14 cellular contexts compared by ENCODE assay signal in the genomic region with DNA sequence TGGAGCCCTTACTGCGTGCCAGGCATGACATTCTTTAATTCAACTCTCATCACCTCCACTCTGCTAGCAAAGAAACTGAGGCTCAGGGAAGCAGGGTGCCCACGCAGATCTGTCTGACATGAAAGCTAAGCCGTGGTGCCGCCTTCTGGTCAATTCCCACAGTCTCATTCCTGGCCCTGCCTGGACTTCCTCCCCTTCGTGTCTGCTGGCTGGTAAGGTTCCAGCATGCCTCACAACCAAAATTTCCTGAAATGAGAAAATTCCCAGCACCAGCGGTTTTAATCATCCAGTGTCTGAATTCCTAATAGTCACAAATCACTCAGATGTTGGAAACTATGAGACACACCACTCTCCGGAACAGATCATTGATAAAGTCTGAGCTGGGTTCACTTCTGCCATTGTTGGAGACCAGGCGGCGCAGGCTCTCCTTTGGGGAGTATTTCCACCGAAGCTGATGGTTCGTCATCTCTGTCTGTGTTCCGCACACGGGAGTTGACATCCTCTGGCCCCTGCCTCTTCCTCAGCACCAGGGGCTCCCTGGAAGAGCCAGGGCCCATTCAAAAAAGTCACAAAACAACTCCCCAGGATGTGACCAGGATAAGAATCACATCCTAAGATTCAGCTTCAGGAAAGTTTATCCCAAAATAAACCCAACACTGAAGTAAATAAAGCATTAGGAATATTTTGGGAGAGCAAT.
DNase-seq lines count a peak whose midpoint lies in the region; ATAC-seq and TF ChIP-seq lines count a peak whose summit lies in the region.
"Had no signal": no experiment of that assay in that cellular context is flagged by ENCODE, and none has a peak within 500 bp of the region (broad histone marks: within the 10 kb centered on the region; RNA-seq: fewer than 3 reads in every experiment).

No MANE protein-coding gene starts in this region.

- H3K36me3 Mint-ChIP-seq in activated T-cell treated with anti-CD3 and anti-CD28 coated beads, Interleukin-2, amount 50 U/mL, for 72 hours (ENCODE audit: insufficient read depth in 2 of 2): no peaks in the 10 kb centered on the region
- H3K36me3 Mint-ChIP-seq in activated CD8-positive, alpha-beta T cell treated with anti-CD3 and anti-CD28 coated beads, Interleukin-2, amount 10 ng/mL, durations not matched to agents 7 days and 5 days (ENCODE audit: low read depth): no peaks in the 10 kb centered on the region

- H3K36me3 ChIP-seq in lung (ENCODE audit: control insufficient read depth in 2 of 2, insufficient read depth in 2 of 2, low read length in 2 of 2) (no peaks in the 10 kb centered on the region), subcutaneous abdominal adipose tissue (ENCODE audit: control insufficient read depth in 5 of 5, insufficient read depth in 5 of 5, low read length in 5 of 5) (no peaks in the 10 kb centered on the region)
- H3K36me3 ChIP-seq: SJSA1 had no signal

- no peaks in the 10 kb centered on the region for H3K27me3 Mint-ChIP-seq in activated T-cell treated with anti-CD3 and anti-CD28 coated beads, Interleukin-2, amount 50 U/mL, for 72 hours (ENCODE audit: low read depth)
- H3K27me3 Mint-ChIP-seq in activated CD8-positive, alpha-beta T cell treated with anti-CD3 and anti-CD28 coated beads, Interleukin-2, amount 10 ng/mL, durations not matched to agents 7 days and 5 days (ENCODE audit: low read depth): no peaks in the 10 kb centered on the region

- H3K27me3 ChIP-seq in lung (ENCODE audit: control insufficient read depth, insufficient read depth) (no peaks in the 10 kb centered on the region), subcutaneous abdominal adipose tissue (ENCODE audit: control insufficient read depth in 5 of 5, insufficient read depth in 4 of 5, low read length in 5 of 5) (no peaks in the 10 kb centered on the region)
- H3K27me3 ChIP-seq: SJSA1 had no signal

- WGBS in lung, 2 donors: 64 to 70% methylated on average over 13 of the region's 13 CpGs

- H3K27ac Mint-ChIP-seq in activated T-cell treated with anti-CD3 and anti-CD28 coated beads, Interleukin-2, amount 50 U/mL, for 72 hours: no peak overlapping the region
- no peak overlapping the region for H3K27ac Mint-ChIP-seq in activated CD8-positive, alpha-beta T cell treated with anti-CD3 and anti-CD28 coated beads, Interleukin-2, amount 10 ng/mL, durations not matched to agents 7 days and 5 days

- DNase-seq in M059J (ENCODE audit: low read depth) (peak; percentile 52), fibroblast of mammary gland (ENCODE audit: low read depth) (peak; percentile 21), lung (ENCODE audit: low spot score) (no peak), NOMO-1 (lab: John Stamatoyannopoulos, UW; ENCODE audit: unreplicated experiment in 2 of 2) (no peak), SW 1271 (lab: John Stamatoyannopoulos, UW) (no peak)
- DNase-seq in activated T-cell treated with anti-CD3 and anti-CD28 coated beads, Interleukin-2, amount 50 U/mL, for 72 hours: no peak
- no peak for DNase-seq in activated CD8-positive, alpha-beta T cell treated with anti-CD3 and anti-CD28 coated beads, Interleukin-2, amount 10 ng/mL, durations not matched to agents 7 days and 5 days
- DNase-seq: activated naive CD4-positive, alpha-beta T cell; NCI-H2171; NK-92 treated with Interleukin-12 subunit alpha and Interleukin-12 subunit beta, amount 100 ng/mL, for 24 hours had no signal

- H3K4me1 ChIP-seq in lung (ENCODE audit: control insufficient read depth in 2 of 2, insufficient read depth in 2 of 2, low read length in 2 of 2) (peaks cover 4 to 6% of the 10 kb centered on the region in 2 donors), subcutaneous abdominal adipose tissue (ENCODE audit: control insufficient read depth in 5 of 5, insufficient read depth in 5 of 5, low read length in 5 of 5) (peaks cover 0 to 27% (median 0%) of the 10 kb centered on the region in 5 donors)

- no peaks in the 10 kb centered on the region for H3K4me1 Mint-ChIP-seq in activated T-cell treated with anti-CD3 and anti-CD28 coated beads, Interleukin-2, amount 50 U/mL, for 72 hours (ENCODE audit: low read depth)
- no peaks in the 10 kb centered on the region for H3K4me1 Mint-ChIP-seq in activated CD8-positive, alpha-beta T cell treated with anti-CD3 and anti-CD28 coated beads, Interleukin-2, amount 10 ng/mL, durations not matched to agents 7 days and 5 days (ENCODE audit: low read depth)

- peaks cover 0 to 2% of the 10 kb centered on the region in 2 donors for H3K9me3 ChIP-seq in lung (ENCODE audit: control insufficient read depth in 2 of 2, insufficient read depth in 1 of 2, low read length in 1 of 2)
- H3K9me3 ChIP-seq in subcutaneous abdominal adipose tissue (ENCODE audit: control insufficient read depth in 5 of 5, low read length in 5 of 5): no peaks in the 10 kb centered on the region
- H3K9me3 ChIP-seq: SJSA1 had no signal

- TF ChIP-seq CTCF in fibroblast of mammary gland (conservative IDR thresholded peaks at IDR 0.05; ENCODE audit: control insufficient read depth, insufficient read depth, low read depth, low read length) (no peak), lung (IDR thresholded peaks at IDR 0.05; ENCODE audit: control extremely low read depth, extremely low read depth) (no peak)

- peaks cover 0 to 3% of the 10 kb centered on the region in 2 donors for H3K9me3 Mint-ChIP-seq in activated T-cell treated with anti-CD3 and anti-CD28 coated beads, Interleukin-2, amount 50 U/mL, for 72 hours
- no peaks in the 10 kb centered on the region for H3K9me3 Mint-ChIP-seq in activated CD8-positive, alpha-beta T cell treated with anti-CD3 and anti-CD28 coated beads, Interleukin-2, amount 10 ng/mL, durations not matched to agents 7 days and 5 days (ENCODE audit: insufficient read depth)

- POLR2A ChIA-PET in activated CD8-positive, alpha-beta T cell treated with anti-CD3 and anti-CD28 coated beads, Interleukin-2, amount 10 ng/mL, durations not matched to agents 7 days and 5 days (lab: Charles Lee): no interaction called here

- no peak for ATAC-seq in lung (ENCODE audit: insufficient read depth, low FRiP score)
- no peak for ATAC-seq in activated T-cell treated with anti-CD3 and anti-CD28 coated beads, Interleukin-2, amount 50 U/mL, for 72 hours (replicated peaks in 1 of 2)
- no peak for ATAC-seq in activated CD8-positive, alpha-beta T cell treated with anti-CD3 and anti-CD28 coated beads, Interleukin-2, amount 10 ng/mL, durations not matched to agents 7 days and 5 days
- ATAC-seq: GM12878 had no signal

- CTCF ChIA-PET in activated CD8-positive, alpha-beta T cell treated with anti-CD3 and anti-CD28 coated beads, Interleukin-2, amount 10 ng/mL, durations not matched to agents 7 days and 5 days (lab: Charles Lee): no interaction called here

- H3K4me3 ChIP-seq in fibroblast of mammary gland (ENCODE audit: control insufficient read depth, low read depth, low read length) (no peak overlapping the region), lung (no peak overlapping the region), subcutaneous abdominal adipose tissue (ENCODE audit: low read depth in 1 of 5, low read length in 5 of 5) (no peak overlapping the region)
- H3K4me3 ChIP-seq: GM12878, SJSA1 had no signal

- H3K4me3 Mint-ChIP-seq in activated T-cell treated with anti-CD3 and anti-CD28 coated beads, Interleukin-2, amount 50 U/mL, for 72 hours: no peak overlapping the region
- no peak overlapping the region for H3K4me3 Mint-ChIP-seq in activated CD8-positive, alpha-beta T cell treated with anti-CD3 and anti-CD28 coated beads, Interleukin-2, amount 10 ng/mL, durations not matched to agents 7 days and 5 days

- H3K27ac ChIP-seq in lung (ENCODE audit: low read depth in 1 of 2, low read length in 1 of 2): peak overlapping the region; percentile 0 to 2
- peak overlapping the region; percentile 70 for H3K27ac ChIP-seq in subcutaneous abdominal adipose tissue (ENCODE audit: low read depth, low read length)
- H3K27ac ChIP-seq: C4-2B, SJSA1 had no signal

- H3K9ac ChIP-seq in subcutaneous abdominal adipose tissue (ENCODE audit: low read length in 5 of 5): no peak overlapping the region

Comparison
In these comparisons a context has a peak if more than half of its experiments do, and no peak if none do; other contexts are left out.
1. DNase-seq: peak in M059J (single experiment) and fibroblast of mammary gland (single experiment); none in lung (single experiment), activated T-cell treated with anti-CD3 and anti-CD28 coated beads, Interleukin-2, amount 50 U/mL, for 72 hours (0 of 2), NOMO-1 (0 of 2), activated CD8-positive, alpha-beta T cell treated with anti-CD3 and anti-CD28 coated beads, Interleukin-2, amount 10 ng/mL, durations not matched to agents 7 days and 5 days (single experiment) and SW 1271 (0 of 2).